In the genomic region with DNA sequence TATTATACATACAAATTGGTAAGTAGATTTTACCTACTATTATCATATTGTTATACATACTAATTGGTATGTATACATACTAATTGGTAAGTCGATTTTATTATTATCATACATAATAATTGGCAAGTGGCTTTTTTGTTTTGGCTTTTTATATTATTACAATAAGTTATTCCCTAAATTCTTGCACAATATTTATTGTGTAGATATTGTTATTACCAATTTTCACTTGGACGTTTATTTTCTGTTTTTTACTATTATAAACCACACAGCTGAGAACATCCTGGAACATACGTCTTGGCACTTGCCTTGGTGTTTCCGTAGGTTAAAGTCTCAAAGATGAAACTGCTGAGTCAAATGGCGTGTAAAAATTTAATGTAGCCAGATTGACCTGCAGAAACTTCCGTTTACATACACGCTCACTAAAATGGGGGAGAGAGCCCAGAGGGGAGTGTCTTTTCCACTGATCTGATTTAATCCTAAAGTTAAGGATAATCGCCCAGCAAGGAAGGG, we compare ENCODE assay signal across 8 cellular contexts. TPM values are rescaled to one million over a fixed set of nuclear protein-coding genes. Genes with fewer than 3 reads are reported as not detected.
DNase-seq lines count a peak whose midpoint lies in the region; ATAC-seq and TF ChIP-seq lines count a peak whose summit lies in the region.

No MANE protein-coding gene starts in this region.

- H3K27me3 ChIP-seq in stomach smooth muscle (ENCODE audit: control insufficient read depth in 1 of 2, insufficient read depth in 2 of 2, low read length in 2 of 2) = no peaks in the 10 kb centered on the region

- H3K9me3 ChIP-seq in stomach smooth muscle (ENCODE audit: control insufficient read depth in 2 of 2, low read length in 2 of 2) = no peaks in the 10 kb centered on the region

- H3K4me3 ChIP-seq in WI38 (ENCODE audit: low read depth, low read length) (peak overlapping the region; percentile 68), iPS-11a (ENCODE audit: low read depth, low read length) (peak overlapping the region; percentile 86), stomach smooth muscle (ENCODE audit: low read length in 2 of 2) (peak overlapping the region; percentile 93 to 94)

- no peaks in the 10 kb centered on the region for H3K36me3 ChIP-seq in stomach smooth muscle (ENCODE audit: control insufficient read depth in 2 of 2, insufficient read depth in 2 of 2, low read length in 2 of 2)

- DNase-seq in NCI-H1048 (lab: John Stamatoyannopoulos, UW) = no peak
- no peak for DNase-seq in G401 (ENCODE audit: low spot score)
- no peak for DNase-seq in H4 (ENCODE audit: low spot score)

- in situ Hi-C loops in G401 (cut with HindIII; ENCODE audit: low sequenced_read_pairs) = no loop called here

- H3K9ac ChIP-seq in stomach smooth muscle (ENCODE audit: low read length in 2 of 2) = peak overlapping the region; percentile 96 to 97

- TF ChIP-seq CTCF in WI38 (IDR thresholded peaks at IDR 0.05; ENCODE audit: low read depth, low read length) = no peak

- H3K27ac ChIP-seq in stomach smooth muscle (ENCODE audit: low read length) = peak overlapping the region; percentile 98

- peaks cover 12% of the 10 kb centered on the region for H3K4me1 ChIP-seq in stomach smooth muscle (ENCODE audit: control insufficient read depth, insufficient read depth, low read length)

- peak; percentile 5 for ATAC-seq in GM18519 (IDR thresholded peaks at IDR 0.05; ENCODE audit: low FRiP score, unreplicated experiment)
- peak; percentile 3 for ATAC-seq in HG03039 (IDR thresholded peaks at IDR 0.05; ENCODE audit: unreplicated experiment)

RNA-seq across cellular contexts. Expression of gene GNGT2, which starts 18.9 kb away (rescaled TPM):
- not detected in 2 replicates for total RNA-seq in G401 (2014; rRNA removed; shearing (Covaris generic))
- total RNA-seq in H4 (2014; rRNA removed; shearing (Covaris generic)) = 0.87 TPM in 1 of 2 replicates, not detected in the other

RNA-seq across cellular contexts. Expression of gene ABI3, which starts 19.0 kb away (rescaled TPM):
- total RNA-seq in G401 (2014; rRNA removed; shearing (Covaris generic)) = 0.14 TPM in 1 of 2 replicates, not detected in the other
- not detected in 2 replicates for total RNA-seq in H4 (2014; rRNA removed; shearing (Covaris generic))

RNA-seq across cellular contexts. Expression of gene PHOSPHO1, which starts 39.1 kb away (rescaled TPM):
- total RNA-seq in G401 (2014; rRNA removed; shearing (Covaris generic)) = 3.5 and 4.1 TPM in 2 replicates
- 0.74 and 0.88 TPM in 2 replicates for total RNA-seq in H4 (2014; rRNA removed; shearing (Covaris generic))

RNA-seq across cellular contexts. Expression of gene B4GALNT2, which starts 58.9 kb away (rescaled TPM):
- total RNA-seq in G401 (2014; rRNA removed; shearing (Covaris generic)) = not detected in 2 replicates
- not detected in 2 replicates for total RNA-seq in H4 (2014; rRNA removed; shearing (Covaris generic))
